In genomic region chr2:241065355-241065803, GRCh38 we compare ENCODE assay signal across 16 cellular contexts.
"Had no signal": no experiment of that assay in that cellular context is flagged by ENCODE, and none has a peak within 500 bp of the region (broad histone marks: within the 10 kb centered on the region; RNA-seq: fewer than 3 reads in every experiment).

No MANE protein-coding gene starts in this region.

- H3K36me3 Mint-ChIP-seq: activated CD8-positive, alpha-beta memory T cell treated with anti-CD3 and anti-CD28 coated beads, Interleukin-2, amount 10 ng/mL, durations not matched to agents 7 days and 5 days; activated naive CD4-positive, alpha-beta T cell treated with anti-CD3 and anti-CD28 coated beads, Interleukin-2, amount 50 U/mL, for 72 hours had no signal

- H3K4me1 Mint-ChIP-seq: activated CD8-positive, alpha-beta memory T cell treated with anti-CD3 and anti-CD28 coated beads, Interleukin-2, amount 10 ng/mL, durations not matched to agents 7 days and 5 days had no signal

- H3K4me3 ChIP-seq: dorsolateral prefrontal cortex, left ventricle myocardium inferior, thoracic aorta had no signal

- H3K27ac Mint-ChIP-seq: activated CD4-positive, alpha-beta T cell treated with anti-CD3 and anti-CD28 coated beads, Interleukin-2, amount 10 ng/mL, durations not matched to agents 7 days and 5 days; activated CD8-positive, alpha-beta memory T cell treated with anti-CD3 and anti-CD28 coated beads, Interleukin-2, amount 10 ng/mL, durations not matched to agents 7 days and 5 days; activated T-cell treated with anti-CD3 and anti-CD28 coated beads, Interleukin-2, amount 50 U/mL, for 24 hours; nephron progenitor cell; T-helper 17 cell had no signal

- H3K27ac ChIP-seq: dorsolateral prefrontal cortex, left ventricle myocardium inferior, thoracic aorta had no signal

- ATAC-seq: activated CD8-positive, alpha-beta memory T cell treated with anti-CD3 and anti-CD28 coated beads, Interleukin-2, amount 10 ng/mL, durations not matched to agents 7 days and 5 days; activated naive CD4-positive, alpha-beta T cell treated with anti-CD3 and anti-CD28 coated beads, Interleukin-2, amount 50 U/mL, for 72 hours; esophagus mucosa; stimulated activated naive CD8-positive, alpha-beta T cell treated with anti-CD3 and anti-CD28 coated beads, Interleukin-15, amount 100 ng/mL, for 72 hours; T-helper 17 cell had no signal

- DNase-seq: activated B cell treated with CpG ODN at 0.5 μM for 24 hours; activated CD4-positive, alpha-beta T cell treated with anti-CD3 and anti-CD28 coated beads, Interleukin-2, amount 10 ng/mL, durations not matched to agents 7 days and 5 days; activated CD8-positive, alpha-beta memory T cell treated with anti-CD3 and anti-CD28 coated beads, Interleukin-2, amount 10 ng/mL, durations not matched to agents 7 days and 5 days; activated effector memory CD4-positive, alpha-beta T cell treated with Interleukin-2 at 50 U/mL for 16 hours; activated T-cell treated with anti-CD3 and anti-CD28 coated beads, Interleukin-2, amount 50 U/mL, for 24 hours; glutamatergic neuron; left ventricle myocardium inferior; nephron progenitor cell; stimulated activated CD4-positive, alpha-beta T cell treated with anti-CD3 and anti-CD28 coated beads, Interleukin-15, amount 100 ng/mL, for 24 hours; stimulated activated CD4-positive, alpha-beta T cell treated with anti-CD3 and anti-CD28 coated beads, Interleukin-4, amount 100 ng/mL, for 24 hours; stimulated activated naive CD8-positive, alpha-beta T cell treated with anti-CD3 and anti-CD28 coated beads, Interleukin-15, amount 100 ng/mL, for 72 hours; T-helper 17 cell had no signal

- H3K27me3 Mint-ChIP-seq: activated T-cell treated with anti-CD3 and anti-CD28 coated beads, Interleukin-2, amount 50 U/mL, for 24 hours; stimulated activated naive CD8-positive, alpha-beta T cell treated with anti-CD3 and anti-CD28 coated beads, Interleukin-15, amount 100 ng/mL, for 72 hours; T-helper 17 cell had no signal

- H3K4me3 Mint-ChIP-seq: activated B cell treated with CpG ODN at 0.5 μM for 24 hours; activated CD4-positive, alpha-beta T cell treated with anti-CD3 and anti-CD28 coated beads, Interleukin-2, amount 10 ng/mL, durations not matched to agents 7 days and 5 days; activated CD8-positive, alpha-beta memory T cell treated with anti-CD3 and anti-CD28 coated beads, Interleukin-2, amount 10 ng/mL, durations not matched to agents 7 days and 5 days; activated T-cell treated with anti-CD3 and anti-CD28 coated beads, Interleukin-2, amount 50 U/mL, for 24 hours; nephron progenitor cell; T-helper 17 cell had no signal

- H3K9me3 ChIP-seq: left ventricle myocardium inferior, thoracic aorta had no signal

- H3K9me3 Mint-ChIP-seq: activated B cell treated with CpG ODN at 0.5 μM for 24 hours; activated CD4-positive, alpha-beta T cell treated with anti-CD3 and anti-CD28 coated beads, Interleukin-2, amount 10 ng/mL, durations not matched to agents 7 days and 5 days; activated naive CD4-positive, alpha-beta T cell treated with anti-CD3 and anti-CD28 coated beads, Interleukin-2, amount 50 U/mL, for 72 hours; activated T-cell treated with anti-CD3 and anti-CD28 coated beads, Interleukin-2, amount 50 U/mL, for 24 hours; nephron progenitor cell; stimulated activated naive CD8-positive, alpha-beta T cell treated with anti-CD3 and anti-CD28 coated beads, Interleukin-15, amount 100 ng/mL, for 72 hours had no signal
